8 cellular contexts compared by ENCODE assay signal in genomic region chr10:96043157-96043894, GRCh38. TPM values are rescaled to one million over a fixed set of nuclear protein-coding genes. Genes with fewer than 3 reads are reported as not detected.
DNase-seq lines count a peak whose midpoint lies in the region; ATAC-seq and TF ChIP-seq lines count a peak whose summit lies in the region.

CCNJ (plus strand) TSS chr10:96043583; CDS start chr10:96044394, 811 bp downstream.

- no peak for TF ChIP-seq CTCF in BJ (IDR thresholded peaks at IDR 0.05; ENCODE audit: insufficient read depth, low read depth, low read length)
- peak in 49 of 56 donors; percentile 6 to 62 (median 40) for TF ChIP-seq CTCF in dorsolateral prefrontal cortex (IDR thresholded peaks at IDR 0.05 in 54 of 56, conservative IDR thresholded peaks at IDR 0.05 in 2 of 56; ENCODE audit: low read depth in 1 of 56, partially characterized antibody in 56 of 56)
- TF ChIP-seq CTCF in right lobe of liver (IDR thresholded peaks at IDR 0.05): peak in 1 of 4 donors; percentile 34

- H3K27me3 ChIP-seq in BJ (ENCODE audit: control insufficient read depth, insufficient read depth, low read length) (0 out of 2 replicates have a peak, but pooled peaks cover 1% of the 10 kb centered on the region), dorsolateral prefrontal cortex (no peaks in the 10 kb centered on the region), right lobe of liver (no peaks in the 10 kb centered on the region)

- WGBS in right lobe of liver (ENCODE audit: insufficient coverage, low coverage, low lambda C conversion rate, missing lambda C conversion rate): 6% methylated on average over 6 of the region's 87 CpGs

- intact Hi-C loops in dorsolateral prefrontal cortex (cut with DNase I): loop anchor here in 1 of 2 donors (2.0 to 10.0 kb wide), 2 partner anchors 87 to 349 kb away; partner anchors contain the start of genes TCTN3 and ZNF518A
- intact Hi-C loops in right lobe of liver (cut with DNase I): no loop called here

- H3K36me3 ChIP-seq in BJ (ENCODE audit: control insufficient read depth, insufficient read depth, low read length) (no peaks in the 10 kb centered on the region), right lobe of liver (no peaks in the 10 kb centered on the region)

- TF ChIP-seq POLR2A in GM19193 (IDR thresholded peaks at IDR 0.05; ENCODE audit: extremely low read depth, insufficient read depth, insufficient read length): peak; percentile 86
- peak; percentile 81 for TF ChIP-seq POLR2A in right lobe of liver (IDR thresholded peaks at IDR 0.05)

- CTCF ChIA-PET in BJ (lab: Yijun Ruan, JAX): interaction anchor here (1.1 to 1.4 kb wide), 2 partner anchors 13 to 26 kb away, joined by 3 to 5 read pairs; no protein-coding TSS in a partner anchor

- peak within 1 kb of the TSS in 58 of 59 donors; percentile 2 to 92 (median 78) for H3K27ac ChIP-seq in dorsolateral prefrontal cortex
- H3K27ac ChIP-seq in right lobe of liver: peak within 1 kb of the TSS; percentile 46 to 81 (median 61)

- DNase-seq in BJ (ENCODE audit: low read depth) (peak; percentile 42), NCI-H526 treated with DMSO at 0.1 percent for 48 hours (lab: John Stamatoyannopoulos, UW) (peak; percentile 47), dorsolateral prefrontal cortex (peak; percentile 65 to 91 (median 83)), right lobe of liver (peak; percentile 83 to 88 (median 87))
- DNase-seq in activated CD4-positive, alpha-beta T cell treated with anti-CD3 and anti-CD28 coated beads, Interleukin-2, amount 50 U/mL, for 24 hours (ENCODE audit: low read depth in 1 of 2, low spot score in 1 of 2): peak; percentile 66 to 72
- DNase-seq in stimulated activated CD4-positive, alpha-beta T cell treated with anti-CD3 and anti-CD28 coated beads, Interleukin-4, amount 100 ng/mL, for 1 hour: peak; percentile 84

- no peaks in the 10 kb centered on the region for H3K9me3 ChIP-seq in right lobe of liver

- H3K4me1 ChIP-seq in right lobe of liver: no peaks in the 10 kb centered on the region

- POLR2A ChIA-PET in BJ (lab: Charles Lee): no interaction called here

- H3K4me3 ChIP-seq in BJ (ENCODE audit: low read depth, low read length): peak within 1 kb of the TSS; percentile 90
- peak within 1 kb of the TSS; percentile 59 to 94 (median 85) for H3K4me3 ChIP-seq in dorsolateral prefrontal cortex
- H3K4me3 ChIP-seq in right lobe of liver: peak within 1 kb of the TSS; percentile 55 to 68 (median 66)

- peak; percentile 68 for ATAC-seq in HG03378 (IDR thresholded peaks at IDR 0.05; ENCODE audit: unreplicated experiment)
- ATAC-seq in right lobe of liver: peak; percentile 93 to 95 (median 93)

RNA-seq across cellular contexts. Expression of gene CCNJ, which starts in this region (rescaled TPM):
- polyA plus RNA-seq in BJ (2011; rRNA removed): 4.4 and 5.6 TPM in 2 replicates
- 6.7 and 10.3 TPM in 2 replicates for polyA minus RNA-seq in BJ (2011; rRNA and poly(A)+ RNA removed)
- total RNA-seq in dorsolateral prefrontal cortex: 1 to 10 TPM; 1.8 to 5.2 (median 3.5) TPM
- 1 to 10 TPM; 1.3 to 3.3 (median 2.3) TPM for total RNA-seq in right lobe of liver

Comparison
In these comparisons a context has a peak if more than half of its experiments do, and no peak if none do; other contexts are left out.
1. Peak in every context shown above with its lines: DNase-seq, ATAC-seq, H3K4me3 ChIP-seq and H3K27ac ChIP-seq.